ENCODE assay signal across 6 cellular contexts in genomic region chr15:92696096-92696495, GRCh38.
"Had no signal": no experiment of that assay in that cellular context is flagged by ENCODE, and none has a peak within 500 bp of the region (broad histone marks: within the 10 kb centered on the region; RNA-seq: fewer than 3 reads in every experiment).

No MANE protein-coding gene starts in this region.

- H3K27ac ChIP-seq: KMS-11 had no signal

- DNase-seq: GOT3, H9, HCEC 1CT, IMR-90, KBM-7 had no signal
